ENCODE assay signal across 8 cellular contexts in genomic region chr4:52713456-52713937, GRCh38. TPM values are rescaled to one million over a fixed set of nuclear protein-coding genes. Genes with fewer than 3 reads are reported as not detected.
DNase-seq lines count a peak whose midpoint lies in the region; ATAC-seq and FAIRE-seq lines count a peak whose summit lies in the region.

No MANE protein-coding gene starts in this region.

- peaks cover 0 to 50% (median 16%) of the 10 kb centered on the region in 11 experiments; a peak in 11 of 22 replicates for H4K20me1 ChIP-seq in BLaER1 treated with 17β-estradiol and CSF1 and Interleukin-3, amounts not matched to agents 10 nM and 100 nM

- no peak for DNase-seq in central memory CD8-positive, alpha-beta T cell (ENCODE audit: low spot score in 2 of 2)
- DNase-seq in naive B cell (no peak), ecto neural progenitor cell (ENCODE audit: low spot score) (no peak), frontal cortex (ENCODE audit: low spot score in 2 of 2) (no peak), NCI-H446 treated with DMSO at 0.1 percent for 48 hours (lab: John Stamatoyannopoulos, UW) (no peak)

- peak overlapping the region; percentile 87 to 99 (median 96) for H3K4me2 ChIP-seq in BLaER1 treated with 17β-estradiol and CSF1 and Interleukin-3, amounts not matched to agents 10 nM and 100 nM

- H3K4me3 ChIP-seq in BLaER1 treated with 17β-estradiol and CSF1 and Interleukin-3, amounts not matched to agents 10 nM and 100 nM, result peak overlapping the region; percentile 74 to 96 (median 91)

- H3K9ac ChIP-seq in BLaER1 treated with 17β-estradiol and CSF1 and Interleukin-3, amounts not matched to agents 10 nM and 100 nM, result peak overlapping the region; percentile 86 to 98 (median 96)

- no peaks in the 10 kb centered on the region for H3K27me3 Mint-ChIP-seq in central memory CD8-positive, alpha-beta T cell
- H3K27me3 Mint-ChIP-seq in naive B cell, result no peaks in the 10 kb centered on the region

- H3K4me3 Mint-ChIP-seq in central memory CD8-positive, alpha-beta T cell, result peak overlapping the region; percentile 81
- peak overlapping the region; percentile 74 to 95 (median 90) for H3K4me3 Mint-ChIP-seq in naive B cell

- H3K4me1 ChIP-seq in BLaER1 treated with 17β-estradiol and CSF1 and Interleukin-3, amounts not matched to agents 10 nM and 100 nM, result peaks cover 25 to 43% (median 32%) of the 10 kb centered on the region in 10 experiments

- H3K36me3 Mint-ChIP-seq in central memory CD8-positive, alpha-beta T cell (ENCODE audit: insufficient read depth), result peaks cover 15% of the 10 kb centered on the region
- H3K36me3 Mint-ChIP-seq in naive B cell, result peaks cover 9 to 10% of the 10 kb centered on the region in 2 donors

- no peaks in the 10 kb centered on the region for H3K27me3 ChIP-seq in BLaER1 treated with 17β-estradiol and CSF1 and Interleukin-3, amounts not matched to agents 10 nM and 100 nM

- H3K36me3 ChIP-seq in BLaER1 treated with 17β-estradiol and CSF1 and Interleukin-3, amounts not matched to agents 10 nM and 100 nM, result peaks cover 31 to 51% (median 48%) of the 10 kb centered on the region in 11 experiments
- H3K36me3 ChIP-seq in KOPT-K1 (ENCODE audit: insufficient read depth, low read length), result peaks cover 46% of the 10 kb centered on the region

- ATAC-seq in central memory CD8-positive, alpha-beta T cell (replicated peaks; ENCODE audit: extremely low read depth, poor library complexity, severe bottlenecking), result no peak
- ATAC-seq in naive B cell (ENCODE audit: low read depth in 2 of 2) (no peak), GM21737 (IDR thresholded peaks at IDR 0.05; ENCODE audit: unreplicated experiment) (no peak)

- no peaks in the 10 kb centered on the region for H3K9me3 ChIP-seq in BLaER1 treated with 17β-estradiol and CSF1 and Interleukin-3, amounts not matched to agents 10 nM and 100 nM (replicated peaks in 1 of 11)
- H3K9me3 ChIP-seq in KOPT-K1 (ENCODE audit: insufficient read depth, low read length, poor library complexity, severe bottlenecking), result no peaks in the 10 kb centered on the region

- H3K27ac ChIP-seq in BLaER1 treated with 17β-estradiol and CSF1 and Interleukin-3, amounts not matched to agents 10 nM and 100 nM, result peak overlapping the region in 10 of 11 experiments; percentile 82 to 97 (median 96); a peak in 20 of 22 replicates
- peak overlapping the region; percentile 84 for H3K27ac ChIP-seq in KOPT-K1 (ENCODE audit: low read depth, low read length, poor library complexity, severe bottlenecking)

- no peak for FAIRE-seq in frontal cortex (lab: Jason Lieb, UNC)

- peaks cover 39% of the 10 kb centered on the region for H3K4me1 Mint-ChIP-seq in central memory CD8-positive, alpha-beta T cell
- peaks cover 41 to 61% (median 51%) of the 10 kb centered on the region in 3 donors for H3K4me1 Mint-ChIP-seq in naive B cell

- peak overlapping the region; percentile 90 for H3K27ac Mint-ChIP-seq in central memory CD8-positive, alpha-beta T cell (ENCODE audit: low read depth)
- peak overlapping the region in 2 of 6 donors; percentile 34 to 63 for H3K27ac Mint-ChIP-seq in naive B cell

- H3K9me3 Mint-ChIP-seq in central memory CD8-positive, alpha-beta T cell, result no peaks in the 10 kb centered on the region
- peaks cover 0 to 6% (median 0%) of the 10 kb centered on the region in 7 donors for H3K9me3 Mint-ChIP-seq in naive B cell

RNA-seq across cellular contexts. Expression of gene ERVMER34-1, which starts 37.7 kb away (rescaled TPM):
- not detected for polyA plus RNA-seq in naive B cell (ENCODE audit: low read depth in 6 of 6)
- total RNA-seq in frontal cortex, result 0.41 TPM

RNA-seq across cellular contexts. Expression of gene USP46, which starts 54.4 kb away (rescaled TPM):
- 1 to 10 TPM; 1.2 to 5.2 (median 1.8) TPM for polyA plus RNA-seq in naive B cell (ENCODE audit: low read depth in 6 of 6)
- total RNA-seq in frontal cortex, result 56.7 TPM
